20 cellular contexts compared by ENCODE assay signal in the genomic region with DNA sequence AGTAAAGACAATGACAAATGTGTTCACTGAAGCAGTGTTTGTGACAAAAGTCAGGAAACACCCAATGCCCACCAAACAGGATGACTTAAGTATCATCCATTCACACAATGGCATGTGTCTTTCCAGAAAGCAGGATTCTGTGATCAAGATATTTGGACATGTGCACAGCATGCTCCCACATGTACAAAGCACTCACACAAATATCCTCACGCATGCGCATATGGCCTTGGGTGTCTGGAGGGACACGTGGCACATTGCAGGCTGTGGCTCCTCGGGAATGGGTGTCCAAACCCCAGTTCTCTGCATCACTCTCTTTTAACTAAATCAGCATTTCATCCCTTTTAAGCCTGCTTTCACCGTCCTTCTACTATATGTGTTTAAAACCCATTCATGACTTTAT.
DNase-seq lines count a peak whose midpoint lies in the region; ATAC-seq, FAIRE-seq and TF ChIP-seq lines count a peak whose summit lies in the region.
"Had no signal": no experiment of that assay in that cellular context is flagged by ENCODE, and none has a peak within 500 bp of the region (broad histone marks: within the 10 kb centered on the region; RNA-seq: fewer than 3 reads in every experiment).

No MANE protein-coding gene starts in this region.

- H3K4me3 ChIP-seq in bronchial epithelial cell (ENCODE audit: low read depth, low read length) (no peak overlapping the region), mesodermal cell (ENCODE audit: extremely low read depth, insufficient read depth, low read length, poor library complexity, severe bottlenecking) (no peak overlapping the region)
- H3K4me3 ChIP-seq: left lung, MG63, upper lobe of left lung had no signal

- WGBS in mesodermal cell (ENCODE audit: insufficient coverage in 2 of 2), 2 experiments = 85 to 98% methylated on average over 4 of the region's 5 CpGs

- DNase-seq in AG08395 (ENCODE audit: low spot score) (peak; percentile 89), GM19239 (ENCODE audit: insufficient read length, low spot score) (no peak), bronchial epithelial cell (ENCODE audit: low read depth) (peak; percentile 56), SKM-1 treated with dmso at 0.1 percent for 144 hours (lab: John Stamatoyannopoulos, UW; ENCODE audit: unreplicated experiment) (no peak), DMS153 (lab: John Stamatoyannopoulos, UW) (no peak), cerebellar cortex (ENCODE audit: low spot score) (no peak)
- DNase-seq: activated CD4-positive, alpha-beta T cell treated with anti-CD3 and anti-CD28 coated beads for 1 hour; activated T-cell treated with anti-CD3 and anti-CD28 coated beads, Interleukin-2, amount 50 U/mL, for 1 hour; DMS 273 treated with DMSO at 0.1 percent for 48 hours; GOT3; left lung; NCI-H2029; NCI-H526 treated with DMSO at 0.1 percent for 48 hours; stimulated activated CD4-positive, alpha-beta T cell treated with anti-CD3 and anti-CD28 coated beads, Interleukin-2, amount 100 ng/mL, for 48 hours had no signal

- no peaks in the 10 kb centered on the region for H3K27me3 ChIP-seq in bronchial epithelial cell (ENCODE audit: control insufficient read depth, insufficient read depth, low read length)
- H3K27me3 ChIP-seq: left lung, MG63, upper lobe of left lung had no signal

- peaks cover 15% of the 10 kb centered on the region for H3K4me1 ChIP-seq in mesodermal cell (ENCODE audit: control insufficient read depth, insufficient read depth, low read length, poor library complexity, severe bottlenecking)
- H3K4me1 ChIP-seq: left lung had no signal

- no peak for ATAC-seq in GM19397 (IDR thresholded peaks at IDR 0.05; ENCODE audit: unreplicated experiment)
- ATAC-seq: naive thymus-derived CD8-positive, alpha-beta T cell had no signal

- peak overlapping the region; percentile 55 for H3K27ac ChIP-seq in mesodermal cell (ENCODE audit: low read depth, low read length, severe bottlenecking)
- H3K27ac ChIP-seq: epithelial cell of prostate, left lung, upper lobe of left lung had no signal

- no peak for TF ChIP-seq CTCF in bronchial epithelial cell (IDR thresholded peaks at IDR 0.05; ENCODE audit: insufficient read depth, low read length, severe bottlenecking)

- FAIRE-seq in GM19239 (lab: Jason Lieb, UNC) (peak; percentile 11), bronchial epithelial cell (lab: Jason Lieb, UNC) (no peak)

- H3K36me3 ChIP-seq in bronchial epithelial cell (ENCODE audit: control insufficient read depth, insufficient read depth, low read length) = no peaks in the 10 kb centered on the region
- no peaks in the 10 kb centered on the region for H3K36me3 ChIP-seq in mesodermal cell (ENCODE audit: control insufficient read depth, insufficient read depth, low read length)
- H3K36me3 ChIP-seq: left lung, MG63, upper lobe of left lung had no signal

- H3K9me3 ChIP-seq in mesodermal cell (ENCODE audit: control insufficient read depth, low read length) = no peaks in the 10 kb centered on the region
- H3K9me3 ChIP-seq: left lung, MG63, upper lobe of left lung had no signal

Comparison
In these comparisons a context has a peak if more than half of its experiments do, and no peak if none do; other contexts are left out.
1. DNase-seq: peak in AG08395 (single experiment) and bronchial epithelial cell (single experiment); none in GM19239 (single experiment), SKM-1 treated with dmso at 0.1 percent for 144 hours (single experiment), DMS153 (single experiment) and cerebellar cortex (single experiment).